ENCODE assay signal across 7 cellular contexts in the genomic region with DNA sequence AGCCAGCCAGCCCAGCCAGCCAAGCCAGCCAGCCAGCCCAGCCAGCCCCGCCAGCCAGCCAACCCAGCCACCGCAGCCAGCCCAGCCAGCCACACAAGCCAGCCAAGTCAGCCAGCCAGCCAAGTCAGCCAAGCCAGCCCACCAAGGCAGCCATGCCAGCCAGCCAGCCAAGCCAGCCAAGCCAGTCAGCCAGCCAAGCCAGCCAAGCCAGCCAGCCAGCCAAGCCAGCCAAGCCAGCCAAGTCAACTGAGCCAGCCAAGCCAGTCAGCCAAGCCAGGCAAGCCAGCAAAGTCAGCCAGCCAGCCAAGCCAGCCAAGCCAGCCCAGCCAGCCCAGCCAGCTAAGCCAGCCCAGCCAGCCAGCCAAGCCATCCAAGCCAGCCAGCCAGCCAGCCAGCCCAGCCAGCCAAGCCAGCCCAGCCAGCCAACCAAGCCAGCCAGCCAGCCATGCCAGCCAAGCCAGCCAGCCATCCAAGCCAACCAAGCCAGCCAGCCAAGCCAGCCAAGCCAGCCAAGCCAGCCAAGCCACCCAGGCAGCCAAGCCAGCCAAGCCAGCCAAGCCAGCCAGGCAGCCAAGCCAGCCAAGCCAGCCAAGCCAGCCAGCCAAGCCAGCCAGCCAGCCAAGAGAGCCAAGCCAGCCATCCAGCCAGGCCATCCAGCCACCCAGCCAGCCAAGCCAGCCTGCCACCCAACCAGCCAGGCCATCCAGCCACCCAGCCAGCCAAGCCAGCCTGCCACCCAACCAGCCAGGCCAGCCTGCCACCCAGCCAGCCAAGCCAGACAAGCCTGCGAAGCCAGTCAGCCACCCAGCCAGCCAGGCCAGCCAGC.
A peak's percentile ranks its signal among the peaks of the same experiment; 100 is the strongest.
DNase-seq lines count a peak whose midpoint lies in the region; ATAC-seq, FAIRE-seq and TF ChIP-seq lines count a peak whose summit lies in the region.
"Not testable (repeated sequence)": the region's sequence is repeated elsewhere in the genome, so short reads cannot be mapped to it uniquely, and the experiment has no call there.

No MANE protein-coding gene starts in this region.

- not testable (repeated sequence) for BruUV-seq in HepG2 (replicated peaks; lab: Mats Ljungman, UMichigan)

- intact Hi-C loops in esophagus muscularis mucosa (cut with DNase I); HepG2 (cut with micrococcal nuclease; ENCODE audit: unreplicated experiment); sciatic nerve (cut with DNase I): not testable (repeated sequence)

- H3K9ac ChIP-seq in HepG2 (ENCODE audit: insufficient read depth, low read depth, low read length), result not testable (repeated sequence)

- not testable (repeated sequence) for H3K4me3 Mint-ChIP-seq in natural killer cell treated with Interleukin-12 subunit alpha and Interleukin-12 subunit beta and Interleukin-15 and Interleukin-18, amount 100 ng/mL, for 72 hours

- H3K27ac Mint-ChIP-seq in activated naive CD4-positive, alpha-beta T cell treated with anti-CD3 and anti-CD28 coated beads, Interleukin-2, amount 50 U/mL, for 72 hours; natural killer cell treated with Interleukin-12 subunit alpha and Interleukin-12 subunit beta and Interleukin-15 and Interleukin-18, amount 100 ng/mL, for 72 hours: not testable (repeated sequence)

- TF ChIP-seq RAD21 in HepG2 (CRISPR knock-in tag; IDR thresholded peaks at IDR 0.05), result not testable (repeated sequence)

- not testable (repeated sequence) for H3K27me3 Mint-ChIP-seq in natural killer cell treated with Interleukin-12 subunit alpha and Interleukin-12 subunit beta and Interleukin-15 and Interleukin-18, amount 100 ng/mL, for 72 hours

- H3K36me3 Mint-ChIP-seq in activated naive CD4-positive, alpha-beta T cell treated with anti-CD3 and anti-CD28 coated beads, Interleukin-2, amount 50 U/mL, for 72 hours; natural killer cell treated with Interleukin-12 subunit alpha and Interleukin-12 subunit beta and Interleukin-15 and Interleukin-18, amount 100 ng/mL, for 72 hours: not testable (repeated sequence)

- 43% methylated on average over 1 of the region's 3 CpGs for WGBS in esophagus muscularis mucosa
- 38% methylated on average over 3 of the region's 3 CpGs for WGBS in HepG2 (ENCODE audit: low lambda C conversion rate)

- POLR2A ChIA-PET in HepG2 (lab: Yijun Ruan, JAX), result not testable (repeated sequence)

- H3K36me3 ChIP-seq in H7 (replicated peaks; ENCODE audit: control insufficient read depth, insufficient read depth, low read length); esophagus muscularis mucosa; HepG2 (replicated peaks in 1 of 2; ENCODE audit: control insufficient read depth in 1 of 2, insufficient read depth in 2 of 2, low read length in 2 of 2): not testable (repeated sequence)

- H3K4me1 Mint-ChIP-seq in natural killer cell treated with Interleukin-12 subunit alpha and Interleukin-12 subunit beta and Interleukin-15 and Interleukin-18, amount 100 ng/mL, for 72 hours (ENCODE audit: low read depth in 2 of 2), result not testable (repeated sequence)

- H3K4me1 ChIP-seq in esophagus muscularis mucosa; HepG2 (ENCODE audit: insufficient read depth, low read length): not testable (repeated sequence)

- H3K4me3 ChIP-seq in H7 (ENCODE audit: insufficient read depth, low read depth, low read length); esophagus muscularis mucosa; HepG2 (replicated peaks in 1 of 3; ENCODE audit: insufficient read depth in 1 of 3, low read depth in 2 of 3, low read length in 3 of 3): not testable (repeated sequence)

- CTCF ChIA-PET in HepG2 (lab: Yijun Ruan, JAX; ENCODE audit: low intra/inter-chr PET ratio, low total read pairs), result not testable (repeated sequence)

- in situ Hi-C loops in HepG2 (cut with HindIII; ENCODE audit: extremely low pct_ligation_motif_present, low pct_unique_long_range_greater_than_20kb), result not testable (repeated sequence)

- H3K79me2 ChIP-seq in HepG2 (ENCODE audit: insufficient read depth, low read length), result not testable (repeated sequence)

- not testable (repeated sequence) for H3K9me3 Mint-ChIP-seq in activated naive CD4-positive, alpha-beta T cell treated with anti-CD3 and anti-CD28 coated beads, Interleukin-2, amount 50 U/mL, for 72 hours; natural killer cell treated with Interleukin-12 subunit alpha and Interleukin-12 subunit beta and Interleukin-15 and Interleukin-18, amount 100 ng/mL, for 72 hours

- not testable (repeated sequence) for TF ChIP-seq CTCF in esophagus muscularis mucosa (IDR thresholded peaks at IDR 0.05); HepG2 (CRISPR knock-in tag; IDR thresholded peaks at IDR 0.05)

- not testable (repeated sequence) for H3K27ac ChIP-seq in esophagus muscularis mucosa (replicated peaks in 1 of 4); HepG2 (ENCODE audit: extremely low read length, insufficient read depth, low read length)

- not testable (repeated sequence) for FAIRE-seq in HepG2 (lab: Jason Lieb, UNC)

- H2AFZ ChIP-seq in HepG2 (ENCODE audit: low read length), result not testable (repeated sequence)

- not testable (repeated sequence) for TF ChIP-seq EP300 in esophagus muscularis mucosa (IDR thresholded peaks at IDR 0.05); HepG2 (IDR thresholded peaks at IDR 0.05; ENCODE audit: low read depth in 2 of 2, low read length in 2 of 2); HepG2 (CRISPR knock-in tag; IDR thresholded peaks at IDR 0.05; ENCODE audit: borderline replicate concordance)

- not testable (repeated sequence) for ATAC-seq in activated naive CD4-positive, alpha-beta T cell treated with anti-CD3 and anti-CD28 coated beads, Interleukin-2, amount 50 U/mL, for 72 hours; HepG2; natural killer cell treated with Interleukin-12 subunit alpha and Interleukin-12 subunit beta and Interleukin-15 and Interleukin-18, amount 100 ng/mL, for 72 hours; sciatic nerve

- not testable (repeated sequence) for H4K20me1 ChIP-seq in HepG2 (ENCODE audit: insufficient read depth, low read length)

- H3K27me3 ChIP-seq in H7 (ENCODE audit: control insufficient read depth, insufficient read depth, low read length); esophagus muscularis mucosa; HepG2 (ENCODE audit: control insufficient read depth in 1 of 2, insufficient read depth in 2 of 2, low read length in 2 of 2): not testable (repeated sequence)

- not testable (repeated sequence) for H3K4me2 ChIP-seq in HepG2 (ENCODE audit: low read depth, low read length)

- TF ChIP-seq POLR2A in esophagus muscularis mucosa (IDR thresholded peaks at IDR 0.05; ENCODE audit: low read depth); HepG2 (IDR thresholded peaks at IDR 0.05; ENCODE audit: insufficient read depth in 1 of 2, low read depth in 2 of 2, low read length in 2 of 2): not testable (repeated sequence)

- DNase-seq in H7 (peak; percentile 3), esophagus muscularis mucosa (ENCODE audit: extremely low spot score) (peak; percentile 85), sciatic nerve (ENCODE audit: low spot score) (peak; percentile 56), ureter (ENCODE audit: low spot score) (peak; percentile 64)
- DNase-seq in activated naive CD4-positive, alpha-beta T cell treated with anti-CD3 and anti-CD28 coated beads, Interleukin-2, amount 50 U/mL, for 72 hours (ENCODE audit: low spot score in 2 of 2), result peak; percentile 1 to 26
- not testable (repeated sequence) for DNase-seq in HepG2 (ENCODE audit: low spot score)
- DNase-seq in natural killer cell treated with Interleukin-12 subunit alpha and Interleukin-12 subunit beta and Interleukin-15 and Interleukin-18, amount 100 ng/mL, for 72 hours (ENCODE audit: low spot score), result peak; percentile 66

- H3K9me3 ChIP-seq in esophagus muscularis mucosa; HepG2 (ENCODE audit: low read length): not testable (repeated sequence)

TF ChIP-seq in HepG2, 621 proteins besides CTCF, POLR2A, EP300 and RAD21:
- TF ChIP-seq ZNF138 (CRISPR knock-in tag; IDR thresholded peaks at IDR 0.05; ENCODE audit: low read depth) (0 out of 2 replicates have a peak, but pooled peaks have one; percentile 34), ZNF274 (CRISPR knock-in tag; IDR thresholded peaks at IDR 0.05) (0 out of 2 replicates have a peak, but pooled peaks have one; percentile 11)
TF ChIP-seq in HepG2: peak in this region for 2; not testable (repeated sequence) for 619.
